Comparison of ENCODE assay signal across 15 cellular contexts in genomic region chr5:66306844-66307315, GRCh38.
DNase-seq lines count a peak whose midpoint lies in the region; ATAC-seq and TF ChIP-seq lines count a peak whose summit lies in the region.
"Had no signal": no experiment of that assay in that cellular context is flagged by ENCODE, and none has a peak within 500 bp of the region (broad histone marks: within the 10 kb centered on the region; RNA-seq: fewer than 3 reads in every experiment).

No MANE protein-coding gene starts in this region.

- H3K18ac ChIP-seq in mesenchymal stem cell (ENCODE audit: low read depth in 1 of 2, low read length in 2 of 2): no peak overlapping the region

- DNase-seq in HS-5 (ENCODE audit: low read depth) (peak; percentile 3), mesenchymal stem cell (no peak), NCI-H2081 treated with DMSO at 0.1 percent for 48 hours (lab: John Stamatoyannopoulos, UW) (no peak)
- DNase-seq in activated naive CD4-positive, alpha-beta T cell (lab: John Stamatoyannopoulos, UW): no peak
- DNase-seq: activated effector memory CD4-positive, alpha-beta T cell treated with anti-CD3 and anti-CD28 coated beads, Interleukin-2, amount 50 U/mL, for 16 hours; esophagus squamous epithelium; GF-D8; natural killer cell had no signal

- H3K9ac ChIP-seq in OCI-LY3 (ENCODE audit: low read length): no peak overlapping the region
- H3K9ac ChIP-seq in mesenchymal stem cell (ENCODE audit: low read length): peak overlapping the region; percentile 10

- H3K9me3 ChIP-seq in OCI-LY3 (ENCODE audit: insufficient read depth, low read length) (no peaks in the 10 kb centered on the region), mesenchymal stem cell (ENCODE audit: control insufficient read depth, low read length) (no peaks in the 10 kb centered on the region)
- H3K9me3 ChIP-seq: Caco-2, esophagus squamous epithelium, prostate gland, stomach had no signal

- no peak overlapping the region for H3K4ac ChIP-seq in mesenchymal stem cell (ENCODE audit: low read depth in 1 of 2, low read length in 2 of 2)

- no peak overlapping the region for H2BK5ac ChIP-seq in mesenchymal stem cell (ENCODE audit: low read depth, low read length, poor library complexity, severe bottlenecking)

- H3K14ac ChIP-seq in mesenchymal stem cell (ENCODE audit: low read length in 2 of 2): no peak overlapping the region

- H3K79me1 ChIP-seq in mesenchymal stem cell (replicated peaks; ENCODE audit: low read length, poor library complexity, severe bottlenecking): no peaks in the 10 kb centered on the region

- H3K4me1 ChIP-seq in OCI-LY3 (ENCODE audit: low read length): no peaks in the 10 kb centered on the region
- no peaks in the 10 kb centered on the region for H3K4me1 ChIP-seq in mesenchymal stem cell (ENCODE audit: control insufficient read depth, insufficient read depth, low read depth, low read length)
- H3K4me1 ChIP-seq: Caco-2, prostate gland, stomach had no signal

- H3K27ac ChIP-seq in OCI-LY3 (ENCODE audit: low read length): no peak overlapping the region
- no peak overlapping the region for H3K27ac ChIP-seq in mesenchymal stem cell (ENCODE audit: low read length, poor library complexity, severe bottlenecking)
- H3K27ac ChIP-seq: esophagus squamous epithelium, prostate gland, stomach had no signal

- no peaks in the 10 kb centered on the region for H4K20me1 ChIP-seq in OCI-LY3 (ENCODE audit: insufficient read depth, low read length)

- peak; percentile 14 for ATAC-seq in esophagus mucosa
- ATAC-seq in GM19395 (IDR thresholded peaks at IDR 0.05; ENCODE audit: unreplicated experiment): no peak
- no peak for ATAC-seq in HG02798 (IDR thresholded peaks at IDR 0.05; ENCODE audit: poor library complexity, unreplicated experiment)

- H3K27me3 ChIP-seq in OCI-LY3 (ENCODE audit: low read depth, low read length) (peaks cover 9% of the 10 kb centered on the region; the same call in 1 of the 2 replicates), mesenchymal stem cell (ENCODE audit: control insufficient read depth in 1 of 2, insufficient read depth in 1 of 2, low read length in 2 of 2) (peaks cover 16 to 17% of the 10 kb centered on the region in 2 experiments)

- H3K4me3 ChIP-seq in OCI-LY3 (ENCODE audit: low read length) (no peak overlapping the region), mesenchymal stem cell (ENCODE audit: insufficient read depth in 1 of 2, low read depth in 1 of 2, low read length in 2 of 2) (no peak overlapping the region)
- H3K4me3 ChIP-seq: esophagus squamous epithelium, prostate gland, stomach had no signal

- 74% methylated on average over 5 of the region's 7 CpGs for WGBS in mesenchymal stem cell

- H3K36me3 ChIP-seq in OCI-LY3 (replicated peaks; ENCODE audit: low read depth, low read length) (no peaks in the 10 kb centered on the region), mesenchymal stem cell (ENCODE audit: control insufficient read depth in 1 of 2, insufficient read depth in 2 of 2, low read depth in 1 of 2, low read length in 2 of 2) (no peaks in the 10 kb centered on the region)
- H3K36me3 ChIP-seq: esophagus squamous epithelium, prostate gland, stomach had no signal

- H2BK120ac ChIP-seq in mesenchymal stem cell (ENCODE audit: low read depth, low read length): no peak overlapping the region

- H3K4me2 ChIP-seq in OCI-LY3 (ENCODE audit: low read length) (peak overlapping the region; percentile 39; the same call in 1 of the 2 replicates), mesenchymal stem cell (ENCODE audit: low read length, poor library complexity, severe bottlenecking) (no peak overlapping the region)

- no peak overlapping the region for H4K91ac ChIP-seq in mesenchymal stem cell (ENCODE audit: low read length)

- TF ChIP-seq CTCF in OCI-LY3 (IDR thresholded peaks at IDR 0.05; ENCODE audit: low read depth, low read length): no peak

- H3K79me2 ChIP-seq in OCI-LY3 (ENCODE audit: low read length): no peaks in the 10 kb centered on the region

- H3K23ac ChIP-seq in mesenchymal stem cell (ENCODE audit: low read length in 2 of 2): no peak overlapping the region

- H2AK5ac ChIP-seq in mesenchymal stem cell (ENCODE audit: low read length, severe bottlenecking): no peak overlapping the region

- H4K8ac ChIP-seq in mesenchymal stem cell (ENCODE audit: low read length): no peak overlapping the region

- no peak overlapping the region for H2AFZ ChIP-seq in OCI-LY3 (ENCODE audit: low read depth, low read length)
- H2AFZ ChIP-seq in mesenchymal stem cell (ENCODE audit: low read depth, low read length): no peak overlapping the region

- no peak overlapping the region for H2BK15ac ChIP-seq in mesenchymal stem cell (ENCODE audit: low read depth, poor library complexity, severe bottlenecking)

- H2BK12ac ChIP-seq in mesenchymal stem cell (ENCODE audit: low read length in 2 of 2): no peak overlapping the region
